27 cellular contexts compared by ENCODE assay signal in genomic region chr13:73198888-73199497, GRCh38.
A peak's percentile ranks its signal among the peaks of the same experiment; 100 is the strongest.
DNase-seq lines count a peak whose midpoint lies in the region; ATAC-seq, FAIRE-seq and TF ChIP-seq lines count a peak whose summit lies in the region.
"Had no signal": no experiment of that assay in that cellular context is flagged by ENCODE, and none has a peak within 500 bp of the region (broad histone marks: within the 10 kb centered on the region; RNA-seq: fewer than 3 reads in every experiment).

No MANE protein-coding gene starts in this region.

- H2AFZ ChIP-seq in neural progenitor cell (replicated peaks), result no peak overlapping the region
- H2AFZ ChIP-seq: GM23338 had no signal

- no peak overlapping the region for H3K4me3 Mint-ChIP-seq in mesothelial cell of epicardium
- no peak overlapping the region for H3K4me3 Mint-ChIP-seq in naive thymus-derived CD8-positive, alpha-beta T cell
- H3K4me3 Mint-ChIP-seq in neural progenitor cell, result no peak overlapping the region
- H3K4me3 Mint-ChIP-seq: activated CD8-positive, alpha-beta T cell treated with anti-CD3 and anti-CD28 coated beads for 36 hours; activated naive CD4-positive, alpha-beta T cell treated with anti-CD3 and anti-CD28 coated beads, Interleukin-2, amount 50 U/mL, for 24 hours; effector memory CD8-positive, alpha-beta T cell; GM23338; naive B cell had no signal

- H3K27ac Mint-ChIP-seq in mesothelial cell of epicardium (peak overlapping the region; percentile 50), neural progenitor cell (no peak overlapping the region)
- H3K27ac Mint-ChIP-seq in naive thymus-derived CD8-positive, alpha-beta T cell, result no peak overlapping the region
- H3K27ac Mint-ChIP-seq: activated CD8-positive, alpha-beta T cell treated with anti-CD3 and anti-CD28 coated beads for 36 hours; activated naive CD4-positive, alpha-beta T cell treated with anti-CD3 and anti-CD28 coated beads, Interleukin-2, amount 50 U/mL, for 24 hours; activated T-helper 2 cell treated with anti-CD3 and anti-CD28 coated beads, Interferon-gamma antibody, Interleukin-2, Interleukin-4, amounts not matched to agents 10 μg/mL and 5 μg/mL and 100 μg/mL, durations not matched to agents 14 hours and 24 hours and 36 hours; effector memory CD8-positive, alpha-beta T cell; GM23338; naive B cell had no signal

- no peak overlapping the region for H3K4me3 ChIP-seq in AG10803 (ENCODE audit: low read length)
- H3K4me3 ChIP-seq in bronchial epithelial cell (ENCODE audit: low read depth, low read length), result no peak overlapping the region
- no peak overlapping the region for H3K4me3 ChIP-seq in dorsolateral prefrontal cortex
- no peak overlapping the region for H3K4me3 ChIP-seq in neural progenitor cell
- H3K4me3 ChIP-seq: BLaER1 treated with 17β-estradiol and CSF1 and Interleukin-3, amounts not matched to agents 10 nM and 100 nM; gastroesophageal sphincter; GM23338; left ventricle myocardium inferior; tibial artery had no signal

- TF ChIP-seq CTCF in AG10803 (conservative IDR thresholded peaks at IDR 0.05; ENCODE audit: low read length), result no peak
- no peak for TF ChIP-seq CTCF in bronchial epithelial cell (IDR thresholded peaks at IDR 0.05; ENCODE audit: insufficient read depth, low read length, severe bottlenecking)
- TF ChIP-seq CTCF in mesothelial cell of epicardium (IDR thresholded peaks at IDR 0.05; ENCODE audit: unreplicated experiment), result no peak
- no peak for TF ChIP-seq CTCF in dorsolateral prefrontal cortex (IDR thresholded peaks at IDR 0.05 in 54 of 56, conservative IDR thresholded peaks at IDR 0.05 in 2 of 56; ENCODE audit: low read depth in 1 of 56, partially characterized antibody in 56 of 56)
- TF ChIP-seq CTCF in neural progenitor cell (IDR thresholded peaks at IDR 0.05), result no peak

- H3K4me2 ChIP-seq in neural progenitor cell, result no peak overlapping the region
- H3K4me2 ChIP-seq: BLaER1 treated with 17β-estradiol and CSF1 and Interleukin-3, amounts not matched to agents 10 nM and 100 nM; GM23338 had no signal

- peak; percentile 53 for DNase-seq in AG10803 (ENCODE audit: low read depth)
- DNase-seq in HT-29 (ENCODE audit: low spot score), result peak; percentile 83
- DNase-seq in bronchial epithelial cell (ENCODE audit: low read depth), result peak; percentile 61
- DNase-seq in mesothelial cell of epicardium (ENCODE audit: low spot score in 2 of 2, unreplicated experiment in 2 of 2), result no peak
- DNase-seq in naive thymus-derived CD8-positive, alpha-beta T cell, result no peak
- no peak for DNase-seq in dorsolateral prefrontal cortex
- no peak for DNase-seq in neural progenitor cell (ENCODE audit: low spot score)
- DNase-seq: ACHN; activated CD4-positive, alpha-beta T cell treated with anti-CD3 and anti-CD28 coated beads for 1 hour; activated CD8-positive, alpha-beta T cell treated with anti-CD3 and anti-CD28 coated beads for 36 hours; effector memory CD8-positive, alpha-beta T cell; hypothalamus; IMR-90; left ventricle myocardium inferior; mesendoderm; naive B cell; NCI-H1930; nucleus accumbens; stimulated activated CD4-positive, alpha-beta T cell treated with anti-CD3 and anti-CD28 coated beads, Interleukin-1b, Interleukin-23, amount 100 ng/mL, for 48 hours; tibial artery had no signal

- H3K9me3 ChIP-seq in neural progenitor cell (ENCODE audit: low read depth), result no peaks in the 10 kb centered on the region
- H3K9me3 ChIP-seq: BLaER1 treated with 17β-estradiol and CSF1 and Interleukin-3, amounts not matched to agents 10 nM and 100 nM; gastroesophageal sphincter; left ventricle myocardium inferior; tibial artery had no signal

- H3K9me3 Mint-ChIP-seq in mesothelial cell of epicardium (no peaks in the 10 kb centered on the region), neural progenitor cell (no peaks in the 10 kb centered on the region)
- peaks cover 0 to 5% (median 0%) of the 10 kb centered on the region in 9 donors for H3K9me3 Mint-ChIP-seq in naive thymus-derived CD8-positive, alpha-beta T cell
- H3K9me3 Mint-ChIP-seq: activated CD8-positive, alpha-beta T cell treated with anti-CD3 and anti-CD28 coated beads for 36 hours; activated naive CD4-positive, alpha-beta T cell treated with anti-CD3 and anti-CD28 coated beads, Interleukin-2, amount 50 U/mL, for 24 hours; activated T-helper 2 cell treated with anti-CD3 and anti-CD28 coated beads, Interferon-gamma antibody, Interleukin-2, Interleukin-4, amounts not matched to agents 10 μg/mL and 5 μg/mL and 100 μg/mL, durations not matched to agents 14 hours and 24 hours and 36 hours; effector memory CD8-positive, alpha-beta T cell; GM23338 had no signal

- no peaks in the 10 kb centered on the region for H4K20me1 ChIP-seq in neural progenitor cell (ENCODE audit: low read depth)
- H4K20me1 ChIP-seq: BLaER1 treated with 17β-estradiol and CSF1 and Interleukin-3, amounts not matched to agents 10 nM and 100 nM had no signal

- H3K79me2 ChIP-seq in neural progenitor cell (ENCODE audit: low read depth), result no peaks in the 10 kb centered on the region

- H3F3A ChIP-seq in neural progenitor cell (ENCODE audit: low read depth), result no peaks in the 10 kb centered on the region

- peaks cover 12% of the 10 kb centered on the region for H3K4me1 Mint-ChIP-seq in mesothelial cell of epicardium
- H3K4me1 Mint-ChIP-seq in naive thymus-derived CD8-positive, alpha-beta T cell, result no peaks in the 10 kb centered on the region
- H3K4me1 Mint-ChIP-seq in neural progenitor cell, result no peaks in the 10 kb centered on the region
- H3K4me1 Mint-ChIP-seq: activated naive CD4-positive, alpha-beta T cell treated with anti-CD3 and anti-CD28 coated beads, Interleukin-2, amount 50 U/mL, for 24 hours; GM23338; naive B cell had no signal

- no peaks in the 10 kb centered on the region for H3K27me3 Mint-ChIP-seq in mesothelial cell of epicardium (ENCODE audit: low read depth)
- peaks cover 8 to 16% (median 11%) of the 10 kb centered on the region in 5 donors for H3K27me3 Mint-ChIP-seq in naive thymus-derived CD8-positive, alpha-beta T cell
- no peaks in the 10 kb centered on the region for H3K27me3 Mint-ChIP-seq in neural progenitor cell (ENCODE audit: insufficient read depth, low read depth)
- H3K27me3 Mint-ChIP-seq: activated CD8-positive, alpha-beta T cell treated with anti-CD3 and anti-CD28 coated beads for 36 hours had no signal

- POLR2A ChIA-PET in naive thymus-derived CD8-positive, alpha-beta T cell (lab: Charles Lee), result no interaction called here

- H3K27me3 ChIP-seq in bronchial epithelial cell (ENCODE audit: control insufficient read depth, insufficient read depth, low read length), result no peaks in the 10 kb centered on the region
- peaks cover 0 to 5% (median 0%) of the 10 kb centered on the region in 45 donors for H3K27me3 ChIP-seq in dorsolateral prefrontal cortex
- no peaks in the 10 kb centered on the region for H3K27me3 ChIP-seq in neural progenitor cell
- H3K27me3 ChIP-seq: BLaER1 treated with 17β-estradiol and CSF1 and Interleukin-3, amounts not matched to agents 10 nM and 100 nM; gastroesophageal sphincter; tibial artery had no signal

- H3K27ac ChIP-seq in dorsolateral prefrontal cortex, result no peak overlapping the region
- no peak overlapping the region for H3K27ac ChIP-seq in neural progenitor cell
- H3K27ac ChIP-seq: BLaER1 treated with 17β-estradiol and CSF1 and Interleukin-3, amounts not matched to agents 10 nM and 100 nM; gastroesophageal sphincter; left ventricle myocardium inferior; tibial artery had no signal

- no peak overlapping the region for H3K9ac ChIP-seq in neural progenitor cell
- H3K9ac ChIP-seq: BLaER1 treated with 17β-estradiol and CSF1 and Interleukin-3, amounts not matched to agents 10 nM and 100 nM had no signal

- H3K4me1 ChIP-seq in neural progenitor cell, result no peaks in the 10 kb centered on the region
- H3K4me1 ChIP-seq: BLaER1 treated with 17β-estradiol and CSF1 and Interleukin-3, amounts not matched to agents 10 nM and 100 nM; gastroesophageal sphincter; left ventricle myocardium inferior; tibial artery had no signal

- H3K36me3 Mint-ChIP-seq in mesothelial cell of epicardium (no peaks in the 10 kb centered on the region), neural progenitor cell (no peaks in the 10 kb centered on the region)
- H3K36me3 Mint-ChIP-seq in naive thymus-derived CD8-positive, alpha-beta T cell, result no peaks in the 10 kb centered on the region
- H3K36me3 Mint-ChIP-seq: activated naive CD4-positive, alpha-beta T cell treated with anti-CD3 and anti-CD28 coated beads, Interleukin-2, amount 50 U/mL, for 24 hours; naive B cell had no signal

- intact Hi-C loops in dorsolateral prefrontal cortex (cut with DNase I), result no loop called here

- ATAC-seq in naive thymus-derived CD8-positive, alpha-beta T cell, result no peak
- ATAC-seq: activated CD8-positive, alpha-beta T cell treated with anti-CD3 and anti-CD28 coated beads for 36 hours; effector memory CD8-positive, alpha-beta T cell; gastroesophageal sphincter; GM23338 had no signal

- H3K36me3 ChIP-seq in bronchial epithelial cell (ENCODE audit: control insufficient read depth, insufficient read depth, low read length), result no peaks in the 10 kb centered on the region
- no peaks in the 10 kb centered on the region for H3K36me3 ChIP-seq in neural progenitor cell
- H3K36me3 ChIP-seq: BLaER1 treated with 17β-estradiol and CSF1 and Interleukin-3, amounts not matched to agents 10 nM and 100 nM; gastroesophageal sphincter; left ventricle myocardium inferior; tibial artery had no signal

- FAIRE-seq in bronchial epithelial cell (lab: Jason Lieb, UNC), result no peak
- FAIRE-seq: colon, GM12891 had no signal

Comparison
In these comparisons a context has a peak if more than half of its experiments do, and no peak if none do; other contexts are left out.
1. DNase-seq: peak in AG10803 (single experiment), HT-29 (single experiment) and bronchial epithelial cell (single experiment); none in mesothelial cell of epicardium (0 of 2), naive thymus-derived CD8-positive, alpha-beta T cell (0 of 10), dorsolateral prefrontal cortex (0 of 10) and neural progenitor cell (single experiment).